ENCODE assay signal across 10 cellular contexts in genomic region chr14:56686416-56686815, GRCh38.
DNase-seq lines count a peak whose midpoint lies in the region; ATAC-seq and TF ChIP-seq lines count a peak whose summit lies in the region.
"Had no signal": no experiment of that assay in that cellular context is flagged by ENCODE, and none has a peak within 500 bp of the region (broad histone marks: within the 10 kb centered on the region; RNA-seq: fewer than 3 reads in every experiment).

No MANE protein-coding gene starts in this region.

- H3K4me3 ChIP-seq in coronary artery (no peak overlapping the region), upper lobe of right lung (no peak overlapping the region)
- H3K4me3 ChIP-seq: uterus had no signal

- H3K27ac ChIP-seq in coronary artery (no peak overlapping the region), upper lobe of right lung (no peak overlapping the region)
- H3K27ac ChIP-seq: uterus had no signal

- TF ChIP-seq CTCF in coronary artery (IDR thresholded peaks at IDR 0.05), result no peak
- no peak for TF ChIP-seq CTCF in upper lobe of right lung (IDR thresholded peaks at IDR 0.05)

- no peaks in the 10 kb centered on the region for H3K4me1 ChIP-seq in upper lobe of right lung
- H3K4me1 ChIP-seq: uterus had no signal

- no peaks in the 10 kb centered on the region for H3K9me3 ChIP-seq in upper lobe of right lung
- H3K9me3 ChIP-seq: uterus had no signal

- intact Hi-C loops in head of caudate nucleus (cut with DNase I), result no loop called here
- intact Hi-C loops in upper lobe of right lung (cut with DNase I), result no loop called here

- no peaks in the 10 kb centered on the region for H3K27me3 ChIP-seq in upper lobe of right lung
- H3K27me3 ChIP-seq: uterus had no signal

- H3K36me3 ChIP-seq in upper lobe of right lung, result no peaks in the 10 kb centered on the region
- H3K36me3 ChIP-seq: uterus had no signal

- ATAC-seq in HG03521 (IDR thresholded peaks at IDR 0.05; ENCODE audit: unreplicated experiment), result no peak
- no peak for ATAC-seq in upper lobe of right lung

- DNase-seq in NCI-H748 (lab: John Stamatoyannopoulos, UW; ENCODE audit: unreplicated experiment), result peak; percentile 45
- DNase-seq in NCI-H748 treated with DMSO at 0.1 percent for 48 hours (lab: John Stamatoyannopoulos, UW), result no peak
- peak; percentile 12 for DNase-seq in NCI-H526 treated with DMSO at 0.1 percent for 48 hours (lab: John Stamatoyannopoulos, UW)
- peak in 22 of 42 donors; percentile 3 to 39 (median 18) for DNase-seq in head of caudate nucleus
- DNase-seq in retina, result peak; percentile 65
- no peak for DNase-seq in coronary artery (ENCODE audit: low spot score)
- DNase-seq in upper lobe of right lung, result no peak
- DNase-seq: activated gamma-delta T cell treated with Interleukin-2 at 50 U/mL for 16 hours, uterus had no signal

Comparison
In these comparisons a context has a peak if more than half of its experiments do, and no peak if none do; other contexts are left out.
1. DNase-seq: peak in NCI-H748 (single experiment), NCI-H526 treated with DMSO at 0.1 percent for 48 hours (single experiment), head of caudate nucleus (22 of 42) and retina (single experiment); none in NCI-H748 treated with DMSO at 0.1 percent for 48 hours (single experiment), coronary artery (single experiment) and upper lobe of right lung (single experiment).